4 cellular contexts compared by ENCODE assay signal in the genomic region with DNA sequence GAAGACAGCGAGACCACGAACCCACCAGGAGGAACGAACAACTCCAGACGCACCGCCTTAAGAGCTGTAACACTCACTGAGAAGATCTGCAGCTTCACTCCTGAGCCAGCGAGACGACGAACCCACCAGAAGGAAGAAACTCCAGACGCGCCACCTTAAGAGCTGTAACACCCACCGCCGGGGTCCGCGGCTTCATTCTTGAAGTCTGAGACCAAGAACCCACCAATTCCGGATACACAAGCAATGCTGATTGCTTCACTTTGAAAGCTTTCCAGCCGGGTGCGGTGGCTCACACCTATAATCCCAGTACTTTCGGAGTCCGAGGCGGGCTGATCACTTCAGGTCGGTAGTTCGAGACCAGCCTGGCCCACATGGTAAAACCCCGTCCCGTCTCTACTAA.
"Had no signal": no experiment of that assay in that cellular context is flagged by ENCODE, and none has a peak within 500 bp of the region (broad histone marks: within the 10 kb centered on the region; RNA-seq: fewer than 3 reads in every experiment).

No MANE protein-coding gene starts in this region.

- H3K27ac Mint-ChIP-seq: GM23338, H9 had no signal

- ATAC-seq: GM23338 had no signal

- H2AFZ ChIP-seq: GM23338 had no signal

- DNase-seq: H9, HCEC 1CT, IMR-90 had no signal

- H3K4me2 ChIP-seq: GM23338 had no signal

- H3K4me3 ChIP-seq: GM23338 had no signal

- H3K4me3 Mint-ChIP-seq: GM23338, H9 had no signal
